Comparison of ENCODE assay signal across 9 cellular contexts in genomic region chr6:129842137-129842536, GRCh38. TPM values are rescaled to one million over a fixed set of nuclear protein-coding genes. Genes with fewer than 3 reads are reported as not detected.
"Had no signal": no experiment of that assay in that cellular context is flagged by ENCODE, and none has a peak within 500 bp of the region (broad histone marks: within the 10 kb centered on the region; RNA-seq: fewer than 3 reads in every experiment).

No MANE protein-coding gene starts in this region.

- H3K9ac ChIP-seq: GM23248 had no signal

- H3K9me3 ChIP-seq: HAP-1 had no signal

- DNase-seq: GM23248, GOT3, H7, IMR-90, KBM-7 had no signal

- FAIRE-seq: HTR-8/SVneo had no signal

- H3K36me3 ChIP-seq: HAP-1 had no signal

- H3K27ac ChIP-seq: GM23248 had no signal

- H3K4me3 ChIP-seq: GM23248, HAP-1 had no signal

RNA-seq across cellular contexts. Expression of gene TMEM244, which starts 19.0 kb away (rescaled TPM):
- total RNA-seq: GM23248, H4, H7, HT-29 had no signal
- polyA plus RNA-seq: GM23248 had no signal
